In the genomic region with DNA sequence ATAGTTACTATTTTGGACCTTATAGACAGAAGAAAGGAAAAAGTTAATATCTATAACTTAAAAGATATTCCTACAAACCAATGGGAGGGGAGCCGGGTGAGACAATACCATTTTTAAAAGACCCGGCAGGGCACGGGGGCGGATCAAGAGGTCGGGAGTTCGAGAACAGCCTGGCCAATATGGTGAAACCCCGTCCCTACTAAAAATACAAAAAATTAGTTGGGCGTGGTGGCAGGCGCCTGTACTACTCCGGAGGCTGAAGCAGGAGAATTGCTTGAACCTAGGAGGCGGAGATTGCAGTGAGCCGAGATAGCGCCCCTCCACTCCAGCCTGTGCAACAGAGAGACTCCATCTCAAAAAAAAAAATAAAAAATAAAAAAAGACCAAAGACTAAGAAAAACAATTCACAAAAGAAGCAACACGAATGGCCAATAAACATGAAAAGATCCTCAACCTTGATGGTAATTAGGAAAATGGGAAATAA, we compare ENCODE assay signal across 8 cellular contexts. TPM values are rescaled to one million over a fixed set of nuclear protein-coding genes. Genes with fewer than 3 reads are reported as not detected.
DNase-seq lines count a peak whose midpoint lies in the region; ATAC-seq and TF ChIP-seq lines count a peak whose summit lies in the region.

No MANE protein-coding gene starts in this region.

- H3K4me2 ChIP-seq in SK-N-SH: peak overlapping the region; percentile 86

- 5% methylated on average over 14 of the region's 14 CpGs for WGBS in SK-N-SH (ENCODE audit: low lambda C conversion rate)
- WGBS in esophagus muscularis mucosa: 43% methylated on average over 14 of the region's 14 CpGs

- H3K9me3 ChIP-seq in SK-N-SH (0 out of 2 replicates have a peak, but pooled peaks cover 4% of the 10 kb centered on the region), esophagus muscularis mucosa (no peaks in the 10 kb centered on the region), skeletal muscle tissue (ENCODE audit: control insufficient read depth in 3 of 3, low read length in 3 of 3) (no peaks in the 10 kb centered on the region)

- TF ChIP-seq POLR2A in esophagus muscularis mucosa (IDR thresholded peaks at IDR 0.05; ENCODE audit: low read depth): no peak

- CTCF ChIA-PET in SK-N-SH (lab: Yijun Ruan, JAX): no interaction called here

- H3K4me1 ChIP-seq in SK-N-SH (ENCODE audit: control insufficient read depth in 1 of 2, insufficient read depth in 2 of 2, low read depth in 1 of 2, low read length in 1 of 2): peaks cover 5 to 6% of the 10 kb centered on the region in 2 experiments; a peak in 3 of 4 replicates
- H3K4me1 ChIP-seq in esophagus muscularis mucosa: peaks cover 21 to 38% (median 36%) of the 10 kb centered on the region in 4 donors
- peaks cover 8 to 24% (median 10%) of the 10 kb centered on the region in 3 donors for H3K4me1 ChIP-seq in skeletal muscle tissue (ENCODE audit: control insufficient read depth in 3 of 3, insufficient read depth in 3 of 3, low read length in 3 of 3)

- no peaks in the 10 kb centered on the region for H3K9me2 ChIP-seq in SK-N-SH

- no peaks in the 10 kb centered on the region for H4K20me1 ChIP-seq in SK-N-SH (ENCODE audit: insufficient read depth)

- H3K27ac ChIP-seq in SK-N-SH (ENCODE audit: low read depth in 2 of 2, low read length in 1 of 2) (peak overlapping the region; percentile 5 to 85; a peak in 3 of 4 replicates), esophagus muscularis mucosa (replicated peaks in 1 of 4) (peak overlapping the region; percentile 89 to 95 (median 92)), skeletal muscle tissue (ENCODE audit: low read depth, low read length) (peak overlapping the region; percentile 92)

- H3K36me3 ChIP-seq in SK-N-SH (replicated peaks in 1 of 2; ENCODE audit: control insufficient read depth in 1 of 2, insufficient read depth in 2 of 2, low read length in 1 of 2) (peaks cover 0 to 8% of the 10 kb centered on the region in 2 experiments), esophagus muscularis mucosa (no peaks in the 10 kb centered on the region), skeletal muscle tissue (ENCODE audit: control insufficient read depth in 3 of 3, insufficient read depth in 3 of 3, low read length in 3 of 3) (peaks cover 0 to 2% (median 0%) of the 10 kb centered on the region in 3 donors)

- H2AFZ ChIP-seq in SK-N-SH (ENCODE audit: low read depth): peak overlapping the region; percentile 100

- POLR2A ChIA-PET in SK-N-SH (lab: Yijun Ruan, JAX): interaction anchor here (0.9 kb wide), 1 partner anchor 73 kb away, joined by 4 read pairs; no protein-coding TSS in a partner anchor

- H3F3A ChIP-seq in SK-N-SH (replicated peaks; ENCODE audit: insufficient read depth): peaks cover 45% of the 10 kb centered on the region

- intact Hi-C loops in esophagus muscularis mucosa (cut with DNase I): loop anchor here (5.0 kb wide), 2 partner anchors 75 to 80 kb away; partner anchors contain the start of gene C1orf216

- H3K4me3 ChIP-seq in SK-N-SH (ENCODE audit: low read depth in 2 of 2, low read length in 1 of 2): peak overlapping the region; percentile 62 to 75
- H3K4me3 ChIP-seq in esophagus muscularis mucosa: peak overlapping the region; percentile 83 to 92 (median 86)
- H3K4me3 ChIP-seq in skeletal muscle tissue (ENCODE audit: low read length in 3 of 3): peak overlapping the region; percentile 91 to 99 (median 94)

- TF ChIP-seq RAD21 in SK-N-SH (IDR thresholded peaks at IDR 0.05; ENCODE audit: low read length): no peak

- DNase-seq in SIG-M5 treated with dmso at 0.1 percent for 504 hours (lab: John Stamatoyannopoulos, UW; ENCODE audit: unreplicated experiment): peak; percentile 15
- DNase-seq in SIG-M5 (lab: John Stamatoyannopoulos, UW): no peak
- DNase-seq in SK-N-SH: no peak
- DNase-seq in esophagus muscularis mucosa (ENCODE audit: extremely low spot score): no peak
- no peak for DNase-seq in GM03348 (ENCODE audit: low spot score)

- peaks cover 38% of the 10 kb centered on the region for H3K79me2 ChIP-seq in SK-N-SH (ENCODE audit: insufficient read depth)

- TF ChIP-seq EP300 in SK-N-SH (IDR thresholded peaks at IDR 0.05; ENCODE audit: borderline replicate concordance in 1 of 2, low read depth in 1 of 2, low read length in 1 of 2) (no peak), esophagus muscularis mucosa (IDR thresholded peaks at IDR 0.05) (no peak)

- H3K27me3 ChIP-seq in SK-N-SH (ENCODE audit: insufficient read depth) (peaks cover 9% of the 10 kb centered on the region; the same call in 1 of the 2 replicates), esophagus muscularis mucosa (peaks cover 0 to 22% (median 0%) of the 10 kb centered on the region in 4 donors), skeletal muscle tissue (ENCODE audit: control insufficient read depth in 3 of 3, insufficient read depth in 3 of 3, low read length in 3 of 3) (no peaks in the 10 kb centered on the region)

- TF ChIP-seq CTCF in SK-N-SH (IDR thresholded peaks at IDR 0.05) (peak; percentile 18; the same call in 1 of the 2 replicates), esophagus muscularis mucosa (IDR thresholded peaks at IDR 0.05) (no peak)

- no peak for ATAC-seq in HG03565 (IDR thresholded peaks at IDR 0.05; ENCODE audit: unreplicated experiment)
- no peak for ATAC-seq in GM19467 (IDR thresholded peaks at IDR 0.05; ENCODE audit: unreplicated experiment)

- H3K9ac ChIP-seq in SK-N-SH: peak overlapping the region; percentile 85; the same call in 1 of the 2 replicates
- H3K9ac ChIP-seq in skeletal muscle tissue (ENCODE audit: low read depth in 1 of 3, low read length in 3 of 3): peak overlapping the region; percentile 69 to 98 (median 98)

TF ChIP-seq in SK-N-SH, 30 proteins besides CTCF, POLR2A, EP300 and RAD21 (continues in another document):
- TF ChIP-seq SIN3A (IDR thresholded peaks at IDR 0.05; ENCODE audit: borderline replicate concordance, low read depth, low read length) (no peak), FOSL2 (IDR thresholded peaks at IDR 0.05; ENCODE audit: borderline replicate concordance, low read depth) (no peak), REST (IDR thresholded peaks at IDR 0.05; ENCODE audit: low read depth, low read length) (no peak), YY1 (IDR thresholded peaks at IDR 0.05; ENCODE audit: low read depth) (no peak), TCF12 (IDR thresholded peaks at IDR 0.05) (no peak), NRF1 (IDR thresholded peaks at IDR 0.05; ENCODE audit: low read depth, low read length) (no peak), ELF1 (IDR thresholded peaks at IDR 0.05) (no peak), FOXM1 (IDR thresholded peaks at IDR 0.05; ENCODE audit: low read depth) (no peak), ZBTB33 (IDR thresholded peaks at IDR 0.05; ENCODE audit: borderline replicate concordance, low read depth) (no peak), TEAD4 (IDR thresholded peaks at IDR 0.05; ENCODE audit: borderline replicate concordance, insufficient read depth) (no peak)
- TF ChIP-seq, protein P1, sequence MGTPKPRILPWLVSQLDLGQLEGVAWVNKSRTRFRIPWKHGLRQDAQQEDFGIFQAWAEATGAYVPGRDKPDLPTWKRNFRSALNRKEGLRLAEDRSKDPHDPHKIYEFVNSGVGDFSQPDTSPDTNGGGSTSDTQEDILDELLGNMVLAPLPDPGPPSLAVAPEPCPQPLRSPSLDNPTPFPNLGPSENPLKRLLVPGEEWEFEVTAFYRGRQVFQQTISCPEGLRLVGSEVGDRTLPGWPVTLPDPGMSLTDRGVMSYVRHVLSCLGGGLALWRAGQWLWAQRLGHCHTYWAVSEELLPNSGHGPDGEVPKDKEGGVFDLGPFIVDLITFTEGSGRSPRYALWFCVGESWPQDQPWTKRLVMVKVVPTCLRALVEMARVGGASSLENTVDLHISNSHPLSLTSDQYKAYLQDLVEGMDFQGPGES (IDR thresholded peaks at IDR 0.05; ENCODE audit: low read depth, low read length): no peak

RNA-seq across cellular contexts. Expression of gene PSMB2, which starts 1.2 kb away (rescaled TPM):
- 78.3 and 83.5 TPM in 2 replicates for polyA plus RNA-seq in SK-N-SH (2012; rRNA removed)
- 76.5 and 78.7 TPM in 2 replicates for polyA plus RNA-seq in SK-N-SH (2012; cell fraction: cytosol; rRNA removed)
- 37.6 and 42.1 TPM in 2 replicates for polyA plus RNA-seq in SK-N-SH (2012; cell fraction: nucleus; rRNA removed)
- total RNA-seq in esophagus muscularis mucosa (10 to 100 TPM; 30.3 to 40.5 (median 32.4) TPM), skeletal muscle tissue (11.5 TPM)
